24 cellular contexts compared by ENCODE assay signal in the genomic region with DNA sequence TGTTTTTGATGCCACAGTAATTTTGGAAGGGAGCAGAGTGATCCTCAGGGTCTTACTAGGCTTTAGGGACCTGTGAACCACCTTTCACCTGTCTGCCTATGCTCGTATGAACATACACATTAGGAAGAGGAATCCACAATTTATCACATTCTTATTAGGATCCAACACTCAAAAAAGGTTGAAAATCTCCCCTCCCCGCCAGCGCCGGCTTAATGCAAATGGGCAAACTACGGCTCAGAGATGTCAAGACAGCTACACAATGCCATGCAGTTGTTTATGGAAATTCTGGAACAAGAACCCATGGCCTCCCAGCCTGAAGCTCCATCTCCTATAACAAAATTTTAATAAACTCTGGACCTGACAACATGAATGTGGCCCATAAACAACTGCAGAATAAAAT.
DNase-seq lines count a peak whose midpoint lies in the region; ATAC-seq and TF ChIP-seq lines count a peak whose summit lies in the region.
"Had no signal": no experiment of that assay in that cellular context is flagged by ENCODE, and none has a peak within 500 bp of the region (broad histone marks: within the 10 kb centered on the region; RNA-seq: fewer than 3 reads in every experiment).

No MANE protein-coding gene starts in this region.

- H3K9me3 Mint-ChIP-seq in WTC11 = 0 out of 2 replicates have a peak, but pooled peaks cover 4% of the 10 kb centered on the region

- no peak for TF ChIP-seq EP300 in tibial nerve (IDR thresholded peaks at IDR 0.05)

- H3K14ac ChIP-seq in mesenchymal stem cell (ENCODE audit: low read length in 2 of 2) = no peak overlapping the region

- no peak overlapping the region for H2BK15ac ChIP-seq in mesenchymal stem cell (ENCODE audit: low read depth, poor library complexity, severe bottlenecking)

- peak; percentile 51 for DNase-seq in Right ventricle myocardium inferior (ENCODE audit: missing footprints)
- DNase-seq in cardiac septum (ENCODE audit: low spot score) = no peak
- no peak for DNase-seq in WTC11 (ENCODE audit: low spot score)
- DNase-seq in mesenchymal stem cell = no peak
- DNase-seq in tibial nerve (ENCODE audit: low spot score in 2 of 2) = no peak
- DNase-seq: CD4-positive, CD25-positive, alpha-beta regulatory T cell; DMS153; DND-41; HFFc6; KBM-7; MV-4-11; NCI-H1105; NCI-H1436 treated with DMSO at 0.1 percent for 48 hours; NCI-H2029; NCI-H226; NCI-H524; NK-92 treated with Interleukin-12 subunit alpha and Interleukin-12 subunit beta, amount 100 ng/mL, for 24 hours; PC-3; Right ventricle myocardium superior had no signal

- no peak overlapping the region for H2BK12ac ChIP-seq in mesenchymal stem cell (ENCODE audit: low read length in 2 of 2)

- no peaks in the 10 kb centered on the region for H3K27me3 ChIP-seq in mesenchymal stem cell (ENCODE audit: control insufficient read depth in 1 of 2, insufficient read depth in 1 of 2, low read length in 2 of 2)
- H3K27me3 ChIP-seq in tibial nerve = no peaks in the 10 kb centered on the region
- H3K27me3 ChIP-seq: BLaER1, SJSA1 had no signal

- H3K4me3 ChIP-seq in mesenchymal stem cell (ENCODE audit: insufficient read depth in 1 of 2, low read depth in 1 of 2, low read length in 2 of 2) (no peak overlapping the region), tibial nerve (no peak overlapping the region)
- H3K4me3 ChIP-seq: BLaER1, HAP-1, SJSA1 had no signal

- no peak overlapping the region for H3K18ac ChIP-seq in mesenchymal stem cell (ENCODE audit: low read depth in 1 of 2, low read length in 2 of 2)

- CTCF ChIA-PET in WTC11 (lab: Charles Lee) = interaction anchor here (1.5 kb wide), 1 partner anchor 17 kb away, joined by 3 read pairs; no protein-coding TSS in a partner anchor

- H3K4me2 ChIP-seq in mesenchymal stem cell (ENCODE audit: low read length, poor library complexity, severe bottlenecking) = no peak overlapping the region
- H3K4me2 ChIP-seq: BLaER1 had no signal

- H2AFZ ChIP-seq in mesenchymal stem cell (ENCODE audit: low read depth, low read length) = no peak overlapping the region

- POLR2A ChIA-PET in WTC11 (lab: Charles Lee) = no interaction called here

- H3K4me3 Mint-ChIP-seq in WTC11 = peak overlapping the region; percentile 29
- H3K4me3 Mint-ChIP-seq: CD4-positive, CD25-positive, alpha-beta regulatory T cell; HFFc6 had no signal

- no peak overlapping the region for H3K23ac ChIP-seq in mesenchymal stem cell (ENCODE audit: low read length in 2 of 2)

- H3K36me3 Mint-ChIP-seq in WTC11 = no peaks in the 10 kb centered on the region
- H3K36me3 Mint-ChIP-seq: CD4-positive, CD25-positive, alpha-beta regulatory T cell had no signal

- ATAC-seq in Right ventricle myocardium inferior = no peak
- ATAC-seq in WTC11 = peak; percentile 17; the same call in 1 of the 2 replicates
- no peak for ATAC-seq in HG02970 (IDR thresholded peaks at IDR 0.05; ENCODE audit: low FRiP score, unreplicated experiment)
- no peak for ATAC-seq in GM18502 (IDR thresholded peaks at IDR 0.05; ENCODE audit: poor library complexity, unreplicated experiment)
- ATAC-seq: PC-3 had no signal

- H3K79me1 ChIP-seq in mesenchymal stem cell (replicated peaks; ENCODE audit: low read length, poor library complexity, severe bottlenecking) = no peaks in the 10 kb centered on the region

- intact Hi-C loops in Right ventricle myocardium inferior (cut with DNase I) (no loop called here), cardiac septum (cut with DNase I) (no loop called here)

- H3K27ac ChIP-seq in mesenchymal stem cell (ENCODE audit: low read length, poor library complexity, severe bottlenecking) (no peak overlapping the region), tibial nerve (no peak overlapping the region)
- H3K27ac ChIP-seq: BLaER1, SJSA1 had no signal

- H2AK5ac ChIP-seq in mesenchymal stem cell (ENCODE audit: low read length, severe bottlenecking) = no peak overlapping the region

- H3K4me1 ChIP-seq in mesenchymal stem cell (ENCODE audit: control insufficient read depth, insufficient read depth, low read depth, low read length) (peaks cover 1% of the 10 kb centered on the region), tibial nerve (no peaks in the 10 kb centered on the region)
- H3K4me1 ChIP-seq: BLaER1, SJSA1 had no signal

- peak overlapping the region; percentile 60 for H2BK5ac ChIP-seq in mesenchymal stem cell (ENCODE audit: low read depth, low read length, poor library complexity, severe bottlenecking)

- H3K27ac Mint-ChIP-seq in WTC11 = peak overlapping the region; percentile 53; the same call in 1 of the 2 replicates
- H3K27ac Mint-ChIP-seq: CD4-positive, CD25-positive, alpha-beta regulatory T cell; HFFc6 had no signal

- H4K91ac ChIP-seq in mesenchymal stem cell (ENCODE audit: low read length) = no peak overlapping the region

- H3K4ac ChIP-seq in mesenchymal stem cell (ENCODE audit: low read depth in 1 of 2, low read length in 2 of 2) = no peak overlapping the region

- no peak overlapping the region for H4K8ac ChIP-seq in mesenchymal stem cell (ENCODE audit: low read length)

- peaks cover 11% of the 10 kb centered on the region for H3K27me3 Mint-ChIP-seq in WTC11 (ENCODE audit: low read depth)
- H3K27me3 Mint-ChIP-seq: CD4-positive, CD25-positive, alpha-beta regulatory T cell had no signal

- TF ChIP-seq CTCF in WTC11 (IDR thresholded peaks at IDR 0.05) (no peak), tibial nerve (IDR thresholded peaks at IDR 0.05) (no peak)

- no peak overlapping the region for H3K9ac ChIP-seq in mesenchymal stem cell (ENCODE audit: low read length)
- H3K9ac ChIP-seq: BLaER1 had no signal

- H3K36me3 ChIP-seq in mesenchymal stem cell (ENCODE audit: control insufficient read depth in 1 of 2, insufficient read depth in 2 of 2, low read depth in 1 of 2, low read length in 2 of 2) = no peaks in the 10 kb centered on the region
- H3K36me3 ChIP-seq in tibial nerve = no peaks in the 10 kb centered on the region
- H3K36me3 ChIP-seq: BLaER1, HAP-1, SJSA1 had no signal

- H3K9me3 ChIP-seq in mesenchymal stem cell (ENCODE audit: control insufficient read depth, low read length) = no peaks in the 10 kb centered on the region
- H3K9me3 ChIP-seq in tibial nerve = no peaks in the 10 kb centered on the region
- H3K9me3 ChIP-seq: BLaER1, HAP-1, SJSA1 had no signal

- no peak overlapping the region for H2BK120ac ChIP-seq in mesenchymal stem cell (ENCODE audit: low read depth, low read length)

- no peak for TF ChIP-seq POLR2A in tibial nerve (IDR thresholded peaks at IDR 0.05)

- H3K4me1 Mint-ChIP-seq in WTC11 = peaks cover 55% of the 10 kb centered on the region
- H3K4me1 Mint-ChIP-seq: CD4-positive, CD25-positive, alpha-beta regulatory T cell had no signal

- 78% methylated on average over 5 of the region's 5 CpGs for WGBS in mesenchymal stem cell
- WGBS in tibial nerve, 2 donors = 71 to 81% methylated on average over 5 of the region's 5 CpGs

TF ChIP-seq in WTC11, 78 proteins besides CTCF, POLR2A, EP300 and RAD21:
- TF ChIP-seq, protein P1, sequence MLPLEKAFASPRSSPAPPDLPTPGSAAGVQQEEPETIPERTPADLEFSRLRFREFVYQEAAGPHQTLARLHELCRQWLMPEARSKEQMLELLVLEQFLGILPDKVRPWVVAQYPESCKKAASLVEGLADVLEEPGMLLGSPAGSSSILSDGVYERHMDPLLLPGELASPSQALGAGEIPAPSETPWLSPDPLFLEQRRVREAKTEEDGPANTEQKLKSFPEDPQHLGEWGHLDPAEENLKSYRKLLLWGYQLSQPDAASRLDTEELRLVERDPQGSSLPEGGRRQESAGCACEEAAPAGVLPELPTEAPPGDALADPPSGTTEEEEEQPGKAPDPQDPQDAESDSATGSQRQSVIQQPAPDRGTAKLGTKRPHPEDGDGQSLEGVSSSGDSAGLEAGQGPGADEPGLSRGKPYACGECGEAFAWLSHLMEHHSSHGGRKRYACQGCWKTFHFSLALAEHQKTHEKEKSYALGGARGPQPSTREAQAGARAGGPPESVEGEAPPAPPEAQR (CRISPR knock-in tag; IDR thresholded peaks at IDR 0.05) = no peak
- TF ChIP-seq GRHL2 (CRISPR knock-in tag; IDR thresholded peaks at IDR 0.05; ENCODE audit: insufficient replicate concordance, severe bottlenecking) (no peak), SMAD3 (CRISPR knock-in tag; IDR thresholded peaks at IDR 0.05; ENCODE audit: borderline replicate concordance) (no peak), NR1H2 (CRISPR knock-in tag; IDR thresholded peaks at IDR 0.05) (no peak), HMGA2 (CRISPR knock-in tag; IDR thresholded peaks at IDR 0.05) (no peak), OVOL2 (CRISPR knock-in tag; IDR thresholded peaks at IDR 0.05; ENCODE audit: borderline replicate concordance) (no peak)
